In genomic region chr13:75061909-75062308, GRCh38 we compare ENCODE assay signal across 8 cellular contexts.
"Had no signal": no experiment of that assay in that cellular context is flagged by ENCODE, and none has a peak within 500 bp of the region (broad histone marks: within the 10 kb centered on the region; RNA-seq: fewer than 3 reads in every experiment).

No MANE protein-coding gene starts in this region.

- H3K4me1 ChIP-seq: HAP-1 had no signal

- H3K9me3 ChIP-seq: HAP-1 had no signal

- H3K4me3 ChIP-seq: GM23248, HAP-1 had no signal

- H3K9ac ChIP-seq: GM23248, KMS-11 had no signal

- ATAC-seq: HCT116 had no signal

- DNase-seq: GM23248, GOT3, H7, HFFc6, KBM-7 had no signal

- H3K36me3 ChIP-seq: HAP-1 had no signal
